Comparison of ENCODE assay signal across 8 cellular contexts in genomic region chr4:4502694-4503311, GRCh38. TPM values are rescaled to one million over a fixed set of nuclear protein-coding genes. Genes with fewer than 3 reads are reported as not detected.
DNase-seq lines count a peak whose midpoint lies in the region; ATAC-seq and TF ChIP-seq lines count a peak whose summit lies in the region.

No MANE protein-coding gene starts in this region.

- H3K27ac ChIP-seq in PC-3 (ENCODE audit: low read length): no peak overlapping the region

- peak overlapping the region; percentile 68 to 77 for H3K4me3 Mint-ChIP-seq in activated T-cell treated with anti-CD3 and anti-CD28 coated beads, Interleukin-2, amount 50 U/mL, for 72 hours
- peak overlapping the region; percentile 45 to 75 (median 64) for H3K4me3 Mint-ChIP-seq in naive B cell

- POLR2A ChIA-PET in PC-3 (lab: Charles Lee; ENCODE audit: unreplicated experiment): no interaction called here

- no peak overlapping the region for H3K4me3 ChIP-seq in PC-3 (ENCODE audit: low read length)
- no peak overlapping the region for H3K4me3 ChIP-seq in lower leg skin (ENCODE audit: low read depth, poor library complexity, severe bottlenecking)

- peaks cover 6% of the 10 kb centered on the region; the same call in 1 of the 2 replicates for H4K20me1 ChIP-seq in PC-3 (ENCODE audit: low read length)

- no peaks in the 10 kb centered on the region for H3K36me3 Mint-ChIP-seq in activated T-cell treated with anti-CD3 and anti-CD28 coated beads, Interleukin-2, amount 50 U/mL, for 72 hours (ENCODE audit: insufficient read depth in 2 of 2)
- peaks cover 0 to 5% of the 10 kb centered on the region in 2 donors for H3K36me3 Mint-ChIP-seq in naive B cell

- 53 to 59% methylated on average over 10 of the region's 10 CpGs for WGBS in lower leg skin, 2 donors

- no peaks in the 10 kb centered on the region for H3K36me3 ChIP-seq in PC-3 (ENCODE audit: low read depth, low read length)

- no peaks in the 10 kb centered on the region for H3K9me2 ChIP-seq in PC-3 (replicated peaks; ENCODE audit: low read length)

- no peak overlapping the region for H3K9ac ChIP-seq in PC-3 (ENCODE audit: low read length)

- no peaks in the 10 kb centered on the region for H3K4me1 ChIP-seq in PC-3 (ENCODE audit: insufficient read depth, low read length)

- no peaks in the 10 kb centered on the region for H3K27me3 Mint-ChIP-seq in activated T-cell treated with anti-CD3 and anti-CD28 coated beads, Interleukin-2, amount 50 U/mL, for 72 hours (ENCODE audit: low read depth)
- H3K27me3 Mint-ChIP-seq in naive B cell: no peaks in the 10 kb centered on the region

- H3K27ac Mint-ChIP-seq in activated T-cell treated with anti-CD3 and anti-CD28 coated beads, Interleukin-2, amount 50 U/mL, for 72 hours: peak overlapping the region; percentile 25
- H3K27ac Mint-ChIP-seq in naive B cell: peak overlapping the region in 5 of 6 donors; percentile 32 to 80 (median 52)

- no peaks in the 10 kb centered on the region for H3K9me3 ChIP-seq in PC-3 (ENCODE audit: low read length)

- H3K4me2 ChIP-seq in PC-3 (ENCODE audit: low read length): no peak overlapping the region

- no peaks in the 10 kb centered on the region for H3K27me3 ChIP-seq in PC-3 (ENCODE audit: low read length)

- H3K4me1 Mint-ChIP-seq in activated T-cell treated with anti-CD3 and anti-CD28 coated beads, Interleukin-2, amount 50 U/mL, for 72 hours (ENCODE audit: low read depth): peaks cover 21% of the 10 kb centered on the region
- H3K4me1 Mint-ChIP-seq in naive B cell: peaks cover 9 to 17% (median 15%) of the 10 kb centered on the region in 3 donors

- TF ChIP-seq POLR2A in lower leg skin (IDR thresholded peaks at IDR 0.05): no peak

- H3F3A ChIP-seq in PC-3 (ENCODE audit: low read length, unreplicated experiment): no peaks in the 10 kb centered on the region

- BruUV-seq in PC-3 (replicated peaks; lab: Mats Ljungman, UMichigan): no TSS peak

- no peaks in the 10 kb centered on the region for H3K9me3 Mint-ChIP-seq in activated T-cell treated with anti-CD3 and anti-CD28 coated beads, Interleukin-2, amount 50 U/mL, for 72 hours
- H3K9me3 Mint-ChIP-seq in naive B cell: no peaks in the 10 kb centered on the region

- H3K79me2 ChIP-seq in PC-3 (ENCODE audit: low read length): peaks cover 11% of the 10 kb centered on the region; the same call in 1 of the 2 replicates

- CTCF ChIA-PET in PC-3 (lab: Charles Lee): no interaction called here

- H2AFZ ChIP-seq in PC-3 (ENCODE audit: low read length): no peak overlapping the region

- DNase-seq in Daoy (ENCODE audit: low read depth) (peak; percentile 13), naive B cell (no peak), PC-3 (no peak), lower leg skin (ENCODE audit: low spot score in 2 of 2) (no peak), UCSD-AML1 (lab: John Stamatoyannopoulos, UW; ENCODE audit: unreplicated experiment) (no peak), DMS79 (lab: John Stamatoyannopoulos, UW) (no peak)
- peak; percentile 16 to 27 for DNase-seq in activated T-cell treated with anti-CD3 and anti-CD28 coated beads, Interleukin-2, amount 50 U/mL, for 72 hours

- no peak for TF ChIP-seq CTCF in PC-3 (conservative IDR thresholded peaks at IDR 0.05; ENCODE audit: low read depth, low read length)
- no peak for TF ChIP-seq CTCF in lower leg skin (IDR thresholded peaks at IDR 0.05)

- intact Hi-C loops in PC-3 (cut with micrococcal nuclease) (no loop called here), lower leg skin (cut with DNase I; ENCODE audit: low total_unique reads) (no loop called here)

- ATAC-seq in HG02852 (IDR thresholded peaks at IDR 0.05; ENCODE audit: unreplicated experiment) (peak; percentile 60), naive B cell (ENCODE audit: low read depth in 2 of 2) (peak; percentile 65 to 74), PC-3 (no peak)
- ATAC-seq in activated T-cell treated with anti-CD3 and anti-CD28 coated beads, Interleukin-2, amount 50 U/mL, for 72 hours (replicated peaks in 1 of 2): peak; percentile 84 to 96

RNA-seq across cellular contexts. Expression of gene STX18, which starts 39.0 kb away (rescaled TPM):
- 36.9 and 48.1 TPM in 2 replicates for total RNA-seq in Daoy (2014; rRNA removed; shearing (Covaris generic))
- 10 to 100 TPM; 22.3 to 24.0 TPM for total RNA-seq in activated T-cell treated with anti-CD3 and anti-CD28 coated beads, Interleukin-2, amount 50 U/mL, for 72 hours
- polyA plus RNA-seq in naive B cell (ENCODE audit: low read depth in 6 of 6): 10 to 100 TPM in 5 of 6 donors, 1 to 10 TPM in 1; 7.8 to 27.5 (median 22.9) TPM
- total RNA-seq in PC-3 (2014; rRNA removed): 24.0 and 25.0 TPM in 2 replicates
- 10 to 100 TPM; 18.1 to 24.6 (median 21.5) TPM for total RNA-seq in lower leg skin

Comparison
In these comparisons a context has a peak if more than half of its experiments do, and no peak if none do; other contexts are left out.
1. DNase-seq: peak in Daoy (single experiment) and activated T-cell treated with anti-CD3 and anti-CD28 coated beads, Interleukin-2, amount 50 U/mL, for 72 hours (2 of 2); none in naive B cell (single experiment), PC-3 (single experiment), lower leg skin (0 of 2), UCSD-AML1 (single experiment) and DMS79 (single experiment).